13 cellular contexts compared by ENCODE assay signal in genomic region chr2:40625849-40626248, GRCh38.
DNase-seq lines count a peak whose midpoint lies in the region; ATAC-seq and TF ChIP-seq lines count a peak whose summit lies in the region.
"Had no signal": no experiment of that assay in that cellular context is flagged by ENCODE, and none has a peak within 500 bp of the region (broad histone marks: within the 10 kb centered on the region; RNA-seq: fewer than 3 reads in every experiment).

No MANE protein-coding gene starts in this region.

- no peak overlapping the region for H4K12ac ChIP-seq in trophoblast cell (ENCODE audit: low read depth, low read length)

- DNase-seq in ELR (ENCODE audit: low read depth) (peak; percentile 90), NOMO-1 (lab: John Stamatoyannopoulos, UW; ENCODE audit: unreplicated experiment in 2 of 2) (peak; percentile 33 to 93), dedifferentiated amniotic fluid mesenchymal stem cell (ENCODE audit: extremely low spot score) (peak; percentile 49), trophoblast cell (peak; percentile 9 to 60), body of pancreas (no peak), DMS 273 (lab: John Stamatoyannopoulos, UW; ENCODE audit: unreplicated experiment) (no peak), MG63 (no peak)
- DNase-seq: activated CD4-positive, alpha-beta T cell treated with anti-CD3 and anti-CD28 coated beads for 48 hours; gastrocnemius medialis; left lung; stimulated activated naive B cell treated with anti-CD40 and anti-IgM and Interleukin-4, amounts not matched to agents 10 μg/mL and 1 μg/mL and 100 μg/mL, for 72 hours had no signal

- no peak overlapping the region for H2BK5ac ChIP-seq in trophoblast cell (ENCODE audit: low read depth, low read length, poor library complexity)

- H4K8ac ChIP-seq in trophoblast cell (ENCODE audit: low read depth, low read length), result no peak overlapping the region

- no peak overlapping the region for H2BK12ac ChIP-seq in trophoblast cell (ENCODE audit: low read length)

- no peak overlapping the region for H2BK120ac ChIP-seq in trophoblast cell (ENCODE audit: insufficient read depth, low read length, poor library complexity)

- intact Hi-C loops in body of pancreas (cut with DNase I), result no loop called here

- no peak overlapping the region for H3K23ac ChIP-seq in trophoblast cell (ENCODE audit: low read length)

- no peaks in the 10 kb centered on the region for H3K4me1 ChIP-seq in trophoblast cell (ENCODE audit: control insufficient read depth in 1 of 2, insufficient read depth in 2 of 2, low read length in 2 of 2)
- H3K4me1 ChIP-seq in body of pancreas, result no peaks in the 10 kb centered on the region
- H3K4me1 ChIP-seq: gastrocnemius medialis, left lung had no signal

- H3K18ac ChIP-seq in trophoblast cell (ENCODE audit: low read length), result no peak overlapping the region

- TF ChIP-seq POLR2A in body of pancreas (IDR thresholded peaks at IDR 0.05), result no peak

- H3K27me3 ChIP-seq in trophoblast cell (ENCODE audit: insufficient read depth, low read length) (no peaks in the 10 kb centered on the region), body of pancreas (no peaks in the 10 kb centered on the region), MG63 (no peaks in the 10 kb centered on the region)
- H3K27me3 ChIP-seq: gastrocnemius medialis, left lung, neutrophil had no signal

- no peak overlapping the region for H4K91ac ChIP-seq in trophoblast cell (ENCODE audit: low read depth, low read length)

- no peaks in the 10 kb centered on the region for H3K79me1 ChIP-seq in trophoblast cell (ENCODE audit: low read length)

- no peaks in the 10 kb centered on the region for H3K79me2 ChIP-seq in trophoblast cell (ENCODE audit: control insufficient read depth, insufficient read depth, low read length, poor library complexity)

- no peak overlapping the region for H3K4ac ChIP-seq in trophoblast cell (ENCODE audit: low read depth, low read length)

- no peak overlapping the region for H2AK5ac ChIP-seq in trophoblast cell (ENCODE audit: low read length)

- H3K4me2 ChIP-seq in trophoblast cell (ENCODE audit: low read length), result no peak overlapping the region

- no peaks in the 10 kb centered on the region for H3K9me3 ChIP-seq in trophoblast cell (ENCODE audit: insufficient read depth, low read depth, low read length)
- no peaks in the 10 kb centered on the region for H3K9me3 ChIP-seq in body of pancreas
- no peaks in the 10 kb centered on the region for H3K9me3 ChIP-seq in MG63
- H3K9me3 ChIP-seq: gastrocnemius medialis, left lung, neutrophil had no signal

- H3K9ac ChIP-seq in trophoblast cell (ENCODE audit: low read length), result no peak overlapping the region

- TF ChIP-seq CTCF in body of pancreas (IDR thresholded peaks at IDR 0.05), result no peak

- H3K4me3 ChIP-seq in trophoblast cell (ENCODE audit: low read depth, low read length) (no peak overlapping the region), body of pancreas (no peak overlapping the region), MG63 (no peak overlapping the region)
- H3K4me3 ChIP-seq: gastrocnemius medialis, left lung had no signal

- WGBS in trophoblast cell (ENCODE audit: extremely low coverage, insufficient coverage, insufficient read length), result no CpG with 5 or more reads among the region's 3 CpGs
- WGBS in body of pancreas, 2 donors, result 53 to 73% methylated on average over 3 of the region's 3 CpGs

- no peak for ATAC-seq in body of pancreas
- ATAC-seq in GM21723 (IDR thresholded peaks at IDR 0.05; ENCODE audit: unreplicated experiment), result no peak
- ATAC-seq: gastrocnemius medialis; left lung; stimulated activated naive B cell treated with anti-CD40 and anti-IgM and Interleukin-4, amounts not matched to agents 10 μg/mL and 1 μg/mL and 100 μg/mL, for 72 hours had no signal

- H3K14ac ChIP-seq in trophoblast cell (ENCODE audit: low read length), result no peak overlapping the region

- H3K36me3 ChIP-seq in trophoblast cell (ENCODE audit: control insufficient read depth in 1 of 2, insufficient read depth in 2 of 2, low read length in 2 of 2) (no peaks in the 10 kb centered on the region), body of pancreas (replicated peaks in 1 of 2; ENCODE audit: insufficient read depth in 1 of 2, low read depth in 2 of 2) (no peaks in the 10 kb centered on the region), MG63 (no peaks in the 10 kb centered on the region)
- H3K36me3 ChIP-seq: gastrocnemius medialis, left lung, neutrophil had no signal

- H2AFZ ChIP-seq in trophoblast cell (ENCODE audit: insufficient read depth, low read length, poor library complexity), result no peak overlapping the region

- H3K27ac ChIP-seq in trophoblast cell (ENCODE audit: low read depth, low read length), result no peak overlapping the region
- no peak overlapping the region for H3K27ac ChIP-seq in body of pancreas
- H3K27ac ChIP-seq: gastrocnemius medialis, left lung, neutrophil had no signal

Comparison
In these comparisons a context has a peak if more than half of its experiments do, and no peak if none do; other contexts are left out.
1. DNase-seq: peak in ELR (single experiment), NOMO-1 (2 of 2), dedifferentiated amniotic fluid mesenchymal stem cell (single experiment) and trophoblast cell (2 of 2); none in body of pancreas (0 of 4), DMS 273 (single experiment) and MG63 (single experiment).